1 cellular context compared by ENCODE assay signal in genomic region chr1:10032590-10033358, GRCh38.
TF ChIP-seq lines count a peak whose summit lies in the region.

Gene UBE4B (plus strand): TSS chr1:10032958. CDS start chr1:10033671, 713 bp downstream.

TF ChIP-seq in HepG2, 621 proteins besides CTCF, POLR2A, EP300 and RAD21 (continued from another document and continues in another):
- TF ChIP-seq, protein P1, sequence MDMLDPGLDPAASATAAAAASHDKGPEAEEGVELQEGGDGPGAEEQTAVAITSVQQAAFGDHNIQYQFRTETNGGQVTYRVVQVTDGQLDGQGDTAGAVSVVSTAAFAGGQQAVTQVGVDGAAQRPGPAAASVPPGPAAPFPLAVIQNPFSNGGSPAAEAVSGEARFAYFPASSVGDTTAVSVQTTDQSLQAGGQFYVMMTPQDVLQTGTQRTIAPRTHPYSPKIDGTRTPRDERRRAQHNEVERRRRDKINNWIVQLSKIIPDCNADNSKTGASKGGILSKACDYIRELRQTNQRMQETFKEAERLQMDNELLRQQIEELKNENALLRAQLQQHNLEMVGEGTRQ (IDR thresholded peaks at IDR 0.05; ENCODE audit: low read depth, low read length) = peak; percentile 91
- TF ChIP-seq, protein P1 (CRISPR knock-in tag; IDR thresholded peaks at IDR 0.05; ENCODE audit: borderline replicate concordance) = peak; percentile 84; the same call in 1 of the 2 replicates
- TF ChIP-seq HOXD1 (CRISPR knock-in tag; IDR thresholded peaks at IDR 0.05) (no peak), NR2C2 (CRISPR knock-in tag; IDR thresholded peaks at IDR 0.05; ENCODE audit: borderline replicate concordance) (peak; percentile 12; the same call in 1 of the 2 replicates), ETV6 (CRISPR knock-in tag; conservative IDR thresholded peaks at IDR 0.05) (no peak), SATB2 (CRISPR knock-in tag; IDR thresholded peaks at IDR 0.05) (no peak), CREM (IDR thresholded peaks at IDR 0.05) (no peak), CREM (CRISPR knock-in tag; IDR thresholded peaks at IDR 0.05) (no peak), ZNF790 (CRISPR knock-in tag; IDR thresholded peaks at IDR 0.05; ENCODE audit: borderline replicate concordance) (no peak), ZNF12 (CRISPR knock-in tag; IDR thresholded peaks at IDR 0.05) (0 out of 2 replicates have a peak, but pooled peaks have one; percentile 28), ZNF557 (CRISPR knock-in tag; IDR thresholded peaks at IDR 0.05) (0 out of 2 replicates have a peak, but pooled peaks have one; percentile 34), EED (CRISPR knock-in tag; IDR thresholded peaks at IDR 0.05) (no peak), KAT8 (CRISPR knock-in tag; IDR thresholded peaks at IDR 0.05) (peak; percentile 74; the same call in 1 of the 2 replicates), DBP (CRISPR knock-in tag; IDR thresholded peaks at IDR 0.05; ENCODE audit: not compliant biosample characterization) (no peak), ZFY (CRISPR knock-in tag; IDR thresholded peaks at IDR 0.05) (peak; percentile 67), KDM2A (CRISPR knock-in tag; IDR thresholded peaks at IDR 0.05; ENCODE audit: borderline replicate concordance, low read depth) (peak; percentile 55), TARDBP (CRISPR knock-in tag; IDR thresholded peaks at IDR 0.05) (0 out of 2 replicates have a peak, but pooled peaks have one; percentile 43), KDM5A (IDR thresholded peaks at IDR 0.05; ENCODE audit: borderline replicate concordance, low read length) (peak; percentile 88), ZNF777 (CRISPR knock-in tag; IDR thresholded peaks at IDR 0.05) (0 out of 2 replicates have a peak, but pooled peaks have one; percentile 19), ZNF766 (CRISPR knock-in tag; IDR thresholded peaks at IDR 0.05; ENCODE audit: borderline replicate concordance) (0 out of 2 replicates have a peak, but pooled peaks have one; percentile 51), AFF4 (CRISPR knock-in tag; IDR thresholded peaks at IDR 0.05) (no peak), SOX6 (IDR thresholded peaks at IDR 0.05) (no peak), SOX6 (CRISPR knock-in tag; IDR thresholded peaks at IDR 0.05) (peak; percentile 35; the same call in 1 of the 2 replicates), ZNF256 (CRISPR knock-in tag; conservative IDR thresholded peaks at IDR 0.05) (0 out of 2 replicates have a peak, but pooled peaks have one; percentile 33), NFE2L1 (CRISPR knock-in tag; IDR thresholded peaks at IDR 0.05; ENCODE audit: borderline replicate concordance) (no peak), YEATS2 (CRISPR knock-in tag; IDR thresholded peaks at IDR 0.05; ENCODE audit: borderline replicate concordance) (no peak), NR2F1 (CRISPR knock-in tag; IDR thresholded peaks at IDR 0.05) (no peak), ZNF572 (CRISPR knock-in tag; IDR thresholded peaks at IDR 0.05) (no peak), TFDP1 (CRISPR knock-in tag; IDR thresholded peaks at IDR 0.05; ENCODE audit: borderline replicate concordance) (no peak; the same call in 1 of the 2 replicates), GATAD2A (CRISPR knock-in tag; IDR thresholded peaks at IDR 0.05) (peak; percentile 26; the same call in 1 of the 2 replicates), DMAP1 (CRISPR knock-in tag; IDR thresholded peaks at IDR 0.05) (no peak), FOXP4 (CRISPR knock-in tag; IDR thresholded peaks at IDR 0.05) (0 out of 2 replicates have a peak, but pooled peaks have one; percentile 7)
- TF ChIP-seq, protein P2, sequence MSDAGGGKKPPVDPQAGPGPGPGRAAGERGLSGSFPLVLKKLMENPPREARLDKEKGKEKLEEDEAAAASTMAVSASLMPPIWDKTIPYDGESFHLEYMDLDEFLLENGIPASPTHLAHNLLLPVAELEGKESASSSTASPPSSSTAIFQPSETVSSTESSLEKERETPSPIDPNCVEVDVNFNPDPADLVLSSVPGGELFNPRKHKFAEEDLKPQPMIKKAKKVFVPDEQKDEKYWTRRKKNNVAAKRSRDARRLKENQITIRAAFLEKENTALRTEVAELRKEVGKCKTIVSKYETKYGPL (CRISPR knock-in tag; IDR thresholded peaks at IDR 0.05) = no peak
- TF ChIP-seq, protein P3, sequence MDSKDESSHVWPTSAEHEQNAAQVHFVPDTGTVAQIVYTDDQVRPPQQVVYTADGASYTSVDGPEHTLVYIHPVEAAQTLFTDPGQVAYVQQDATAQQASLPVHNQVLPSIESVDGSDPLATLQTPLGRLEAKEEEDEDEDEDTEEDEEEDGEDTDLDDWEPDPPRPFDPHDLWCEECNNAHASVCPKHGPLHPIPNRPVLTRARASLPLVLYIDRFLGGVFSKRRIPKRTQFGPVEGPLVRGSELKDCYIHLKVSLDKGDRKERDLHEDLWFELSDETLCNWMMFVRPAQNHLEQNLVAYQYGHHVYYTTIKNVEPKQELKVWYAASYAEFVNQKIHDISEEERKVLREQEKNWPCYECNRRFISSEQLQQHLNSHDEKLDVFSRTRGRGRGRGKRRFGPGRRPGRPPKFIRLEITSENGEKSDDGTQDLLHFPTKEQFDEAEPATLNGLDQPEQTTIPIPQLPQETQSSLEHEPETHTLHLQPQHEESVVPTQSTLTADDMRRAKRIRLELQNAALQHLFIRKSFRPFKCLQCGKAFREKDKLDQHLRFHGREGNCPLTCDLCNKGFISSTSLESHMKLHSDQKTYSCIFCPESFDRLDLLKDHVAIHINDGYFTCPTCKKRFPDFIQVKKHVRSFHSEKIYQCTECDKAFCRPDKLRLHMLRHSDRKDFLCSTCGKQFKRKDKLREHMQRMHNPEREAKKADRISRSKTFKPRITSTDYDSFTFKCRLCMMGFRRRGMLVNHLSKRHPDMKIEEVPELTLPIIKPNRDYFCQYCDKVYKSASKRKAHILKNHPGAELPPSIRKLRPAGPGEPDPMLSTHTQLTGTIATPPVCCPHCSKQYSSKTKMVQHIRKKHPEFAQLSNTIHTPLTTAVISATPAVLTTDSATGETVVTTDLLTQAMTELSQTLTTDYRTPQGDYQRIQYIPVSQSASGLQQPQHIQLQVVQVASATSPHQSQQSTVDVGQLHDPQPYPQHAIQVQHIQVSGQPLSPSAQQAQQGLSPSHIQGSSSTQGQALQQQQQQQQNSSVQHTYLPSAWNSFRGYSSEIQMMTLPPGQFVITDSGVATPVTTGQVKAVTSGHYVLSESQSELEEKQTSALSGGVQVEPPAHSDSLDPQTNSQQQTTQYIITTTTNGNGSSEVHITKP (CRISPR knock-in tag; IDR thresholded peaks at IDR 0.05; ENCODE audit: low read depth) = 0 out of 2 replicates have a peak, but pooled peaks have one; percentile 13
- TF ChIP-seq, protein P4, sequence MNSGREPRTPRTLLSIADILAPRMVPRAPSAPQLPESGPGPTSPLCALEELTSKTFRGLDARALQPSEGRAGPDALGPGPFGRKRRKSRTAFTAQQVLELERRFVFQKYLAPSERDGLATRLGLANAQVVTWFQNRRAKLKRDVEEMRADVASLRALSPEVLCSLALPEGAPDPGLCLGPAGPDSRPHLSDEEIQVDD (CRISPR knock-in tag; IDR thresholded peaks at IDR 0.05; ENCODE audit: borderline replicate concordance) = peak; percentile 29; the same call in 1 of the 2 replicates
- TF ChIP-seq, protein P5, sequence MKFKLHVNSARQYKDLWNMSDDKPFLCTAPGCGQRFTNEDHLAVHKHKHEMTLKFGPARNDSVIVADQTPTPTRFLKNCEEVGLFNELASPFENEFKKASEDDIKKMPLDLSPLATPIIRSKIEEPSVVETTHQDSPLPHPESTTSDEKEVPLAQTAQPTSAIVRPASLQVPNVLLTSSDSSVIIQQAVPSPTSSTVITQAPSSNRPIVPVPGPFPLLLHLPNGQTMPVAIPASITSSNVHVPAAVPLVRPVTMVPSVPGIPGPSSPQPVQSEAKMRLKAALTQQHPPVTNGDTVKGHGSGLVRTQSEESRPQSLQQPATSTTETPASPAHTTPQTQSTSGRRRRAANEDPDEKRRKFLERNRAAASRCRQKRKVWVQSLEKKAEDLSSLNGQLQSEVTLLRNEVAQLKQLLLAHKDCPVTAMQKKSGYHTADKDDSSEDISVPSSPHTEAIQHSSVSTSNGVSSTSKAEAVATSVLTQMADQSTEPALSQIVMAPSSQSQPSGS (CRISPR knock-in tag; IDR thresholded peaks at IDR 0.05) = peak; percentile 39; the same call in 1 of the 2 replicates
- TF ChIP-seq, protein P6, sequence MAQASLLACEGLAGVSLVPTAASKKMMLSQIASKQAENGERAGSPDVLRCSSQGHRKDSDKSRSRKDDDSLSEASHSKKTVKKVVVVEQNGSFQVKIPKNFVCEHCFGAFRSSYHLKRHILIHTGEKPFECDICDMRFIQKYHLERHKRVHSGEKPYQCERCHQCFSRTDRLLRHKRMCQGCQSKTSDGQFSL (CRISPR knock-in tag; IDR thresholded peaks at IDR 0.05) = no peak
- TF ChIP-seq, protein P7, sequence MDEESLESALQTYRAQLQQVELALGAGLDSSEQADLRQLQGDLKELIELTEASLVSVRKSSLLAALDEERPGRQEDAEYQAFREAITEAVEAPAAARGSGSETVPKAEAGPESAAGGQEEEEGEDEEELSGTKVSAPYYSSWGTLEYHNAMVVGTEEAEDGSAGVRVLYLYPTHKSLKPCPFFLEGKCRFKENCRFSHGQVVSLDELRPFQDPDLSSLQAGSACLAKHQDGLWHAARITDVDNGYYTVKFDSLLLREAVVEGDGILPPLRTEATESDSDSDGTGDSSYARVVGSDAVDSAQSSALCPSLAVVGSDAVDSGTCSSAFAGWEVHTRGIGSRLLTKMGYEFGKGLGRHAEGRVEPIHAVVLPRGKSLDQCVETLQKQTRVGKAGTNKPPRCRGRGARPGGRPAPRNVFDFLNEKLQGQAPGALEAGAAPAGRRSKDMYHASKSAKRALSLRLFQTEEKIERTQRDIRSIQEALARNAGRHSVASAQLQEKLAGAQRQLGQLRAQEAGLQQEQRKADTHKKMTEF (CRISPR knock-in tag; IDR thresholded peaks at IDR 0.05) = peak; percentile 48
- TF ChIP-seq, protein P8, sequence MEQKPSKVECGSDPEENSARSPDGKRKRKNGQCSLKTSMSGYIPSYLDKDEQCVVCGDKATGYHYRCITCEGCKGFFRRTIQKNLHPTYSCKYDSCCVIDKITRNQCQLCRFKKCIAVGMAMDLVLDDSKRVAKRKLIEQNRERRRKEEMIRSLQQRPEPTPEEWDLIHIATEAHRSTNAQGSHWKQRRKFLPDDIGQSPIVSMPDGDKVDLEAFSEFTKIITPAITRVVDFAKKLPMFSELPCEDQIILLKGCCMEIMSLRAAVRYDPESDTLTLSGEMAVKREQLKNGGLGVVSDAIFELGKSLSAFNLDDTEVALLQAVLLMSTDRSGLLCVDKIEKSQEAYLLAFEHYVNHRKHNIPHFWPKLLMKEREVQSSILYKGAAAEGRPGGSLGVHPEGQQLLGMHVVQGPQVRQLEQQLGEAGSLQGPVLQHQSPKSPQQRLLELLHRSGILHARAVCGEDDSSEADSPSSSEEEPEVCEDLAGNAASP (CRISPR knock-in tag; IDR thresholded peaks at IDR 0.05; ENCODE audit: borderline replicate concordance) = peak; percentile 7; the same call in 1 of the 2 replicates
